20 cellular contexts compared by ENCODE assay signal in the genomic region with DNA sequence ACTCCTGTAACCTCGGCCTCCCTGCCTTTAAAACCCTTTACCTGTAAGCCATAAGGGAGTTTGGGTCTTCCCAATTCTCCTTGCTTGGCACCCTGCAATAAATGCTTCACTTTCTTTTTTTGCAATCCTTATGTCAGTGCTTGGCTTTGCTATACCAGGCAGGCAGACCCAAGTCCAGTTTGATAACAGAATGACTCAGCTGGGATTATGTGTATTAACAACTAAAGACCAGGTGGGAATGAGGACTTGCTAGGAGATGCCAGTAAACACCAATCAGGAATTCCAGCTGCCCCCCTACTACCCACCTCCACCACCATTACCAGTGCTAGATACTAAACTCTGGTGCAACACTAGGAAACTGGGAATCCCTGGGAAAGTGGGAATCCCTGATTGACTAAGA.
"Had no signal": no experiment of that assay in that cellular context is flagged by ENCODE, and none has a peak within 500 bp of the region (broad histone marks: within the 10 kb centered on the region; RNA-seq: fewer than 3 reads in every experiment).

No MANE protein-coding gene starts in this region.

- H3K36me3 ChIP-seq: heart left ventricle, neutrophil, suprapubic skin, thyroid gland, uterus had no signal

- DNase-seq: effector CD8-positive, alpha-beta T cell; heart left ventricle; hypothalamus; islet precursor cell; mucosa of descending colon; naive thymus-derived CD8-positive, alpha-beta T cell; psoas muscle; retina; stimulated activated CD4-positive, alpha-beta T cell treated with anti-CD3 and anti-CD28 coated beads, Interleukin-4, amount 100 ng/mL, for 1 hour; stimulated activated CD8-positive, alpha-beta memory T cell treated with anti-CD3 and anti-CD28 coated beads, Interleukin-4, amount 100 ng/mL, for 48 hours; stimulated activated naive CD8-positive, alpha-beta T cell treated with anti-CD3 and anti-CD28 coated beads, Interleukin-15, Interleukin-2, amounts not matched to agents 100 U/mL and 50 U/mL, for 24 hours; thyroid gland; uterus had no signal

- ATAC-seq: heart left ventricle; left lobe of liver; mucosa of descending colon; naive thymus-derived CD8-positive, alpha-beta T cell; psoas muscle; sciatic nerve; stimulated activated effector memory CD8-positive, alpha-beta T cell treated with anti-CD3 and anti-CD28 coated beads, Interleukin-12 subunit alpha, Interleukin-12 subunit beta, amount 100 ng/mL, for 72 hours; stimulated activated naive CD8-positive, alpha-beta T cell treated with anti-CD3 and anti-CD28 coated beads, Interleukin-15, Interleukin-2, amounts not matched to agents 100 U/mL and 50 U/mL, for 24 hours had no signal

- H3K27me3 ChIP-seq: thyroid gland, uterus had no signal

- FAIRE-seq: frontal cortex had no signal

- H3K4me3 ChIP-seq: coronary artery, heart left ventricle, mucosa of descending colon, psoas muscle, suprapubic skin, thyroid gland, uterus had no signal

- H3K4me1 ChIP-seq: heart left ventricle, psoas muscle, thyroid gland, uterus had no signal

- H3K9me3 ChIP-seq: heart left ventricle, mucosa of descending colon, neutrophil, psoas muscle, suprapubic skin, thyroid gland, uterus had no signal

- H3K27ac ChIP-seq: coronary artery, heart left ventricle, neutrophil, psoas muscle, suprapubic skin, thyroid gland, uterus had no signal
